8 cellular contexts compared by ENCODE assay signal in the genomic region with DNA sequence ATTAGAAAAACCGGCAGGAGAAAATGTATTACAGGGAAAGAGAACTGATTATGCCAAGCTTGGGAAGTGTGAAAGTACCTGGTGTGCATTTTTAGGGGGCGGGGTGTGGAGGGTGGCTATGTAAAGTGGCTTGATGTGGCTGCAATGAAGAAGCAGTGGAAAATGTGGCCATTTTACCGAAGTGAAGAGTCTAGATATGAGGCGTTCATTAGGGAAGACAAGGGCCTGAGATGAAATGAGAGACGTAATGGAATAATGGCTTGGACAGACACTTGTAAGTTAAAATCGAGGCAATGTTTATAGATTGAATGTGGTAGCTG. TPM values are rescaled to one million over a fixed set of nuclear protein-coding genes. Genes with fewer than 3 reads are reported as not detected.
DNase-seq lines count a peak whose midpoint lies in the region; ATAC-seq and TF ChIP-seq lines count a peak whose summit lies in the region.

No MANE protein-coding gene starts in this region.

- in situ Hi-C loops in astrocyte of the cerebellum (cut with HindIII; ENCODE audit: low sequenced_read_pairs): no loop called here

- peak overlapping the region; percentile 80 for H3K27ac ChIP-seq in RWPE2 (ENCODE audit: poor library complexity, severe bottlenecking)
- H3K27ac ChIP-seq in left lung: peak overlapping the region; percentile 95 to 97

- TF ChIP-seq CTCF in AG09309 (IDR thresholded peaks at IDR 0.05; ENCODE audit: control insufficient read depth, insufficient read depth, low read depth, low read length, missing control alignments): no peak
- TF ChIP-seq CTCF in RWPE2 (IDR thresholded peaks at IDR 0.05; ENCODE audit: poor library complexity, severe bottlenecking): no peak
- TF ChIP-seq CTCF in astrocyte of the cerebellum (IDR thresholded peaks at IDR 0.05; ENCODE audit: low read depth, low read length, missing control alignments): no peak
- TF ChIP-seq CTCF in left lung (IDR thresholded peaks at IDR 0.05): no peak

- intact Hi-C loops in left lung (cut with DNase I): loop anchor here in 1 of 2 donors (10.0 kb wide), 1 partner anchor 84 kb away; no protein-coding TSS in a partner anchor

- H3K9me3 ChIP-seq in RWPE2 (ENCODE audit: severe bottlenecking) (no peaks in the 10 kb centered on the region), left lung (no peaks in the 10 kb centered on the region)

- H3K36me3 ChIP-seq in H7 (replicated peaks; ENCODE audit: control insufficient read depth, insufficient read depth, low read length) (no peaks in the 10 kb centered on the region), RWPE2 (ENCODE audit: low read depth) (peaks cover 40% of the 10 kb centered on the region), left lung (no peaks in the 10 kb centered on the region)

- DNase-seq in AG09309 (ENCODE audit: low read depth) (no peak), H7 (no peak), RWPE2 (ENCODE audit: low spot score) (no peak), astrocyte of the cerebellum (ENCODE audit: low read depth) (no peak), left lung (no peak), epidermal melanocyte (ENCODE audit: insufficient read length, low spot score) (no peak)
- peak; percentile 63 for DNase-seq in stimulated activated CD8-positive, alpha-beta memory T cell treated with anti-CD3 and anti-CD28 coated beads, Interleukin-4, amount 100 ng/mL, for 48 hours

- ATAC-seq in RWPE2 (ENCODE audit: low read depth) (no peak), left lung (peak; percentile 3), GM18868 (IDR thresholded peaks at IDR 0.05; ENCODE audit: unreplicated experiment) (no peak)

- H3K27me3 ChIP-seq in H7 (ENCODE audit: control insufficient read depth, insufficient read depth, low read length): no peaks in the 10 kb centered on the region
- no peaks in the 10 kb centered on the region for H3K27me3 ChIP-seq in RWPE2 (ENCODE audit: insufficient read depth, poor library complexity, severe bottlenecking)
- H3K27me3 ChIP-seq in left lung: no peaks in the 10 kb centered on the region

- H3K4me1 ChIP-seq in RWPE2 (ENCODE audit: insufficient read depth, poor library complexity, severe bottlenecking) (peaks cover 38% of the 10 kb centered on the region), left lung (peaks cover 4 to 33% of the 10 kb centered on the region in 2 donors)

- H3K4me3 ChIP-seq in AG09309 (ENCODE audit: control insufficient read depth, low read depth, low read length) (peak overlapping the region; percentile 53), H7 (ENCODE audit: insufficient read depth, low read depth, low read length) (peak overlapping the region; percentile 85), RWPE2 (ENCODE audit: severe bottlenecking) (peak overlapping the region; percentile 76), astrocyte of the cerebellum (ENCODE audit: low read depth, low read length) (peak overlapping the region; percentile 86), left lung (peak overlapping the region; percentile 74 to 82)

RNA-seq across cellular contexts. Expression of a gene that starts 1.2 kb away (rescaled TPM):
- 53.3 and 61.3 TPM in 2 replicates for total RNA-seq in H7 (2014; rRNA removed; shearing (Covaris generic))
- total RNA-seq in left lung: 10 to 100 TPM; 69.4 to 84.3 TPM

RNA-seq across cellular contexts. Expression of a gene that starts 1.5 kb away (rescaled TPM):
- 11.1 and 16.1 TPM in 2 replicates for total RNA-seq in H7 (2014; rRNA removed; shearing (Covaris generic))
- total RNA-seq in left lung: 10 to 100 TPM; 17.3 to 36.0 TPM
